Comparison of ENCODE assay signal across 24 cellular contexts in the genomic region with DNA sequence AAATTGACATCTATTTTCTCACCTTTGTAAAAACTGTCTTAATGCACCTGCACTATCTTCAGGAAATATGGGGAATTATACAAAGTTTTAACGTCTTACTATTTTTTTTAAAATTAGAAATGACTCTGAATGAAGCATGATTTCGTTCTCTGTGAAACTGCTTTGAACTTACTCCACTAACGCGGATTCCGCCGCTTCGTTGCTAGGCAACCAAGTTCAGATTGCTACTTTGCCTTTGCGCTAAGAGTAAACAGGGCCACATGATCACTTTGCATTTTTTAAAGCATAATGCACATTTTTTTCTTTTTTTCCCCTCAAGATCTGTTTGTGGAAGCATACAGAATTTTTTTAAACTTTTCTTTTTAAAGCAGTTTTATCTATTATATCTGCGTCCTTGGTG.
DNase-seq lines count a peak whose midpoint lies in the region; ATAC-seq, FAIRE-seq and TF ChIP-seq lines count a peak whose summit lies in the region.
"Had no signal": no experiment of that assay in that cellular context is flagged by ENCODE, and none has a peak within 500 bp of the region (broad histone marks: within the 10 kb centered on the region; RNA-seq: fewer than 3 reads in every experiment).

No MANE protein-coding gene starts in this region.

- H3K4me3 ChIP-seq in astrocyte of the spinal cord (ENCODE audit: low read depth, low read length) (no peak overlapping the region), small intestine (ENCODE audit: low read depth in 1 of 2, low read length in 2 of 2) (no peak overlapping the region)
- H3K4me3 ChIP-seq: A549, gastrocnemius medialis, pancreas, SJSA1 had no signal

- no peak for ATAC-seq in GM21825 (IDR thresholded peaks at IDR 0.05; ENCODE audit: unreplicated experiment)
- ATAC-seq: A549; activated CD8-positive, alpha-beta memory T cell treated with anti-CD3 and anti-CD28 coated beads, Interleukin-2, amount 10 ng/mL, durations not matched to agents 7 days and 5 days; esophagus mucosa; gastrocnemius medialis; pancreas had no signal

- DNase-seq in NCI-H748 (lab: John Stamatoyannopoulos, UW; ENCODE audit: unreplicated experiment): peak; percentile 6
- no peak for DNase-seq in NCI-H748 treated with DMSO at 0.1 percent for 48 hours (lab: John Stamatoyannopoulos, UW)
- DNase-seq in astrocyte of the spinal cord (ENCODE audit: low read depth, low spot score): peak; percentile 58
- peak; percentile 12 for DNase-seq in iris pigment epithelial cell (ENCODE audit: low read depth)
- DNase-seq in small intestine: peak; percentile 1
- DNase-seq in GM10266 (ENCODE audit: extremely low spot score): no peak
- DNase-seq in CD1c-positive myeloid dendritic cell (ENCODE audit: extremely low spot score): no peak
- DNase-seq: activated CD4-positive, alpha-beta T cell treated with anti-CD3 and anti-CD28 coated beads, Interleukin-2, amount 10 ng/mL, durations not matched to agents 24 days and 14 days; activated CD8-positive, alpha-beta memory T cell treated with anti-CD3 and anti-CD28 coated beads, Interleukin-2, amount 10 ng/mL, durations not matched to agents 7 days and 5 days; activated naive CD4-positive, alpha-beta T cell treated with anti-CD3 and anti-CD28 coated beads, Interleukin-2, amount 50 U/mL, for 16 hours; aorta; BE2C; COR-L47; effector CD8-positive, alpha-beta T cell; gastrocnemius medialis; naive B cell; NCI-H187; NCI-H446; NK-92 treated with Interleukin-12 subunit alpha and Interleukin-12 subunit beta, amount 100 ng/mL, for 24 hours; pancreas had no signal

- TF ChIP-seq CTCF in astrocyte of the spinal cord (IDR thresholded peaks at IDR 0.05; ENCODE audit: low read depth, low read length): no peak
- TF ChIP-seq CTCF in GM10266 (IDR thresholded peaks at IDR 0.05; ENCODE audit: control insufficient read depth, insufficient read depth, low read depth, missing control alignments): no peak

- 45 to 57% (median 46%) methylated on average over 9 of the region's 9 CpGs for WGBS in small intestine, 3 donors

- H3K36me3 ChIP-seq in small intestine (ENCODE audit: control insufficient read depth in 2 of 2, insufficient read depth in 2 of 2, low read length in 2 of 2): no peaks in the 10 kb centered on the region
- H3K36me3 ChIP-seq: BE2C, gastrocnemius medialis, pancreas, SJSA1 had no signal

- FAIRE-seq in small intestine (lab: Jason Lieb, UNC): no peak
- FAIRE-seq: A549, pancreas had no signal

- H3K4me1 ChIP-seq in small intestine (ENCODE audit: control insufficient read depth in 2 of 2, insufficient read depth in 1 of 2, low read depth in 1 of 2, low read length in 1 of 2): no peaks in the 10 kb centered on the region
- H3K4me1 ChIP-seq: A549, gastrocnemius medialis, pancreas, SJSA1 had no signal

- H3K27me3 ChIP-seq in small intestine (ENCODE audit: control insufficient read depth in 2 of 2, insufficient read depth in 2 of 2, low read length in 2 of 2): no peaks in the 10 kb centered on the region
- H3K27me3 ChIP-seq: BE2C, gastrocnemius medialis, pancreas, SJSA1 had no signal

- no peaks in the 10 kb centered on the region for H3K9me3 ChIP-seq in small intestine (ENCODE audit: control insufficient read depth, low read depth)
- H3K9me3 ChIP-seq: A549, BE2C, gastrocnemius medialis, pancreas had no signal

- H3K27ac ChIP-seq in small intestine (ENCODE audit: low read depth in 1 of 2, low read length in 1 of 2): no peak overlapping the region
- H3K27ac ChIP-seq: A549, gastrocnemius medialis, pancreas, SJSA1 had no signal

- in situ Hi-C loops in astrocyte of the spinal cord (cut with HindIII; ENCODE audit: low sequenced_read_pairs): no loop called here

Comparison
In these comparisons a context has a peak if more than half of its experiments do, and no peak if none do; other contexts are left out.
1. DNase-seq: peak in NCI-H748 (single experiment), astrocyte of the spinal cord (single experiment), iris pigment epithelial cell (single experiment) and small intestine (single experiment); none in NCI-H748 treated with DMSO at 0.1 percent for 48 hours (single experiment), GM10266 (single experiment) and CD1c-positive myeloid dendritic cell (single experiment).